In genomic region chr14:44897844-44898151, GRCh38 we compare ENCODE assay signal across 8 cellular contexts.
A peak's percentile ranks its signal among the peaks of the same experiment; 100 is the strongest.
DNase-seq lines count a peak whose midpoint lies in the region; ATAC-seq lines count a peak whose summit lies in the region.

No MANE protein-coding gene starts in this region.

- peak overlapping the region; percentile 84 for H4K91ac ChIP-seq in trophoblast cell (ENCODE audit: low read depth, low read length)

- no peak for ATAC-seq in GM19395 (IDR thresholded peaks at IDR 0.05; ENCODE audit: unreplicated experiment)

- H3K4ac ChIP-seq in trophoblast cell (ENCODE audit: low read depth, low read length): peak overlapping the region; percentile 68

- H3K27ac ChIP-seq in epithelial cell of prostate: peak overlapping the region; percentile 90
- H3K27ac ChIP-seq in trophoblast cell (ENCODE audit: low read depth, low read length): peak overlapping the region; percentile 81

- peak overlapping the region; percentile 95 for H3K18ac ChIP-seq in trophoblast cell (ENCODE audit: low read length)

- peak overlapping the region; percentile 94 for H3K14ac ChIP-seq in trophoblast cell (ENCODE audit: low read length)

- peak overlapping the region; percentile 78 for H2BK5ac ChIP-seq in trophoblast cell (ENCODE audit: low read depth, low read length, poor library complexity)

- peak; percentile 58 for DNase-seq in G401 (ENCODE audit: low spot score)
- DNase-seq in NT2/D1 (ENCODE audit: low read depth, low spot score): no peak
- no peak for DNase-seq in epithelial cell of prostate (ENCODE audit: low read depth, low spot score)
- peak in 1 of 2 donors; percentile 62 for DNase-seq in trophoblast cell
- DNase-seq in NCI-H1436 (lab: John Stamatoyannopoulos, UW): no peak
- no peak for DNase-seq in islet precursor cell
- DNase-seq in amygdala (lab: John Stamatoyannopoulos, UW): no peak

- H3K9me3 ChIP-seq in NT2/D1 (ENCODE audit: insufficient read depth, low read length) (peaks cover 8% of the 10 kb centered on the region), trophoblast cell (ENCODE audit: insufficient read depth, low read depth, low read length) (no peaks in the 10 kb centered on the region)

- H3K9ac ChIP-seq in NT2/D1 (ENCODE audit: insufficient read length, low read depth): peak overlapping the region; percentile 76
- H3K9ac ChIP-seq in trophoblast cell (ENCODE audit: low read length): peak overlapping the region; percentile 41

- H3K23ac ChIP-seq in trophoblast cell (ENCODE audit: low read length): no peak overlapping the region

- in situ Hi-C loops in G401 (cut with HindIII; ENCODE audit: low sequenced_read_pairs): no loop called here

- no peak overlapping the region for H2AK5ac ChIP-seq in trophoblast cell (ENCODE audit: low read length)

- H3K4me1 ChIP-seq in NT2/D1 (ENCODE audit: insufficient read depth, insufficient read length): no peaks in the 10 kb centered on the region
- no peaks in the 10 kb centered on the region for H3K4me1 ChIP-seq in trophoblast cell (ENCODE audit: control insufficient read depth in 1 of 2, insufficient read depth in 2 of 2, low read length in 2 of 2)

- H4K8ac ChIP-seq in trophoblast cell (ENCODE audit: low read depth, low read length): peak overlapping the region; percentile 90

- H3K4me3 ChIP-seq in NT2/D1 (ENCODE audit: insufficient read length, low read depth) (peak overlapping the region; percentile 60), trophoblast cell (ENCODE audit: low read depth, low read length) (peak overlapping the region; percentile 99)

- no peaks in the 10 kb centered on the region for H3K27me3 ChIP-seq in NT2/D1 (ENCODE audit: insufficient read depth, insufficient read length)
- H3K27me3 ChIP-seq in trophoblast cell (ENCODE audit: insufficient read depth, low read length): no peaks in the 10 kb centered on the region

- peaks cover 7% of the 10 kb centered on the region for H3K79me2 ChIP-seq in trophoblast cell (ENCODE audit: control insufficient read depth, insufficient read depth, low read length, poor library complexity)

- WGBS in trophoblast cell (ENCODE audit: extremely low coverage, insufficient coverage, insufficient read length): no CpG with 5 or more reads among the region's 13 CpGs

- H2BK12ac ChIP-seq in trophoblast cell (ENCODE audit: low read length): no peak overlapping the region

- peak overlapping the region; percentile 74 for H3K4me2 ChIP-seq in trophoblast cell (ENCODE audit: low read length)

- H3K79me1 ChIP-seq in trophoblast cell (ENCODE audit: low read length): peaks cover 8% of the 10 kb centered on the region

- peak overlapping the region; percentile 90 for H4K12ac ChIP-seq in trophoblast cell (ENCODE audit: low read depth, low read length)

- no peaks in the 10 kb centered on the region for H3K36me3 ChIP-seq in NT2/D1 (ENCODE audit: insufficient read depth, insufficient read length, low read length)
- H3K36me3 ChIP-seq in trophoblast cell (ENCODE audit: control insufficient read depth in 1 of 2, insufficient read depth in 2 of 2, low read length in 2 of 2): no peaks in the 10 kb centered on the region

- peak overlapping the region; percentile 78 for H2BK120ac ChIP-seq in trophoblast cell (ENCODE audit: insufficient read depth, low read length, poor library complexity)

- H2AFZ ChIP-seq in trophoblast cell (ENCODE audit: insufficient read depth, low read length, poor library complexity): peak overlapping the region; percentile 98
